Comparison of ENCODE assay signal across 16 cellular contexts in genomic region chr4:174316954-174317353, GRCh38.
"Had no signal": no experiment of that assay in that cellular context is flagged by ENCODE, and none has a peak within 500 bp of the region (broad histone marks: within the 10 kb centered on the region; RNA-seq: fewer than 3 reads in every experiment).

No MANE protein-coding gene starts in this region.

- H3K4me1 ChIP-seq: lower lobe of right lung, tibial artery had no signal

- DNase-seq: activated CD4-positive, alpha-beta T cell treated with anti-CD3 and anti-CD28 coated beads, Interleukin-2, amount 10 ng/mL, durations not matched to agents 24 days and 14 days; activated CD8-positive, alpha-beta T cell treated with anti-CD3 and anti-CD28 coated beads for 36 hours; activated effector memory CD4-positive, alpha-beta T cell treated with anti-CD3 and anti-CD28 coated beads, Interleukin-2, amount 50 U/mL, for 16 hours; activated naive CD4-positive, alpha-beta T cell treated with anti-CD3 and anti-CD28 coated beads, Interleukin-2, amount 50 U/mL, for 16 hours; activated T-cell treated with anti-CD3 and anti-CD28 coated beads, Interleukin-2, amount 50 U/mL, for 48 hours; endodermal cell; erythroblast; islet precursor cell; lower lobe of right lung; retina; stimulated activated naive CD8-positive, alpha-beta T cell treated with anti-CD3 and anti-CD28 coated beads, Interleukin-15, Interleukin-2, amounts not matched to agents 100 U/mL and 50 U/mL, for 24 hours; substantia nigra; tibial artery had no signal

- H3K27me3 Mint-ChIP-seq: activated CD4-positive, alpha-beta T cell treated with anti-CD3 and anti-CD28 coated beads, Interleukin-2, amount 10 ng/mL, durations not matched to agents 24 days and 14 days; activated CD8-positive, alpha-beta T cell treated with anti-CD3 and anti-CD28 coated beads for 36 hours had no signal

- H3K9me3 Mint-ChIP-seq: activated CD4-positive, alpha-beta T cell treated with anti-CD3 and anti-CD28 coated beads, Interleukin-2, amount 10 ng/mL, durations not matched to agents 24 days and 14 days; activated CD8-positive, alpha-beta T cell treated with anti-CD3 and anti-CD28 coated beads for 36 hours; endodermal cell; mesothelial cell of epicardium; nephron; T-helper 1 cell treated with Interleukin-12 subunit alpha and Interleukin-12 subunit beta and Interleukin-4 antibody, amounts not matched to agents 30 μg/mL and 1 μg/mL, for 36 hours had no signal

- H3K4me3 ChIP-seq: lower lobe of right lung, tibial artery had no signal

- H3K27me3 ChIP-seq: tibial artery had no signal

- H3K27ac Mint-ChIP-seq: activated CD4-positive, alpha-beta T cell treated with anti-CD3 and anti-CD28 coated beads, Interleukin-2, amount 10 ng/mL, durations not matched to agents 24 days and 14 days; activated CD8-positive, alpha-beta T cell treated with anti-CD3 and anti-CD28 coated beads for 36 hours; endodermal cell; mesothelial cell of epicardium; nephron; T-helper 1 cell treated with Interleukin-12 subunit alpha and Interleukin-12 subunit beta and Interleukin-4 antibody, amounts not matched to agents 30 μg/mL and 1 μg/mL, for 36 hours had no signal

- H3K9me3 ChIP-seq: lower lobe of right lung, tibial artery had no signal

- H3K4me1 Mint-ChIP-seq: nephron had no signal

- H3K27ac ChIP-seq: lower lobe of right lung, tibial artery had no signal

- ATAC-seq: activated CD8-positive, alpha-beta T cell treated with anti-CD3 and anti-CD28 coated beads for 36 hours; lower lobe of right lung; stimulated activated naive CD8-positive, alpha-beta T cell treated with anti-CD3 and anti-CD28 coated beads, Interleukin-15, Interleukin-2, amounts not matched to agents 100 U/mL and 50 U/mL, for 24 hours had no signal

- H3K4me3 Mint-ChIP-seq: activated CD4-positive, alpha-beta T cell treated with anti-CD3 and anti-CD28 coated beads, Interleukin-2, amount 10 ng/mL, durations not matched to agents 24 days and 14 days; activated CD8-positive, alpha-beta T cell treated with anti-CD3 and anti-CD28 coated beads for 36 hours; endodermal cell; mesothelial cell of epicardium; nephron; T-helper 1 cell treated with Interleukin-12 subunit alpha and Interleukin-12 subunit beta and Interleukin-4 antibody, amounts not matched to agents 30 μg/mL and 1 μg/mL, for 36 hours had no signal
